Comparison of ENCODE assay signal across 8 cellular contexts in the genomic region with DNA sequence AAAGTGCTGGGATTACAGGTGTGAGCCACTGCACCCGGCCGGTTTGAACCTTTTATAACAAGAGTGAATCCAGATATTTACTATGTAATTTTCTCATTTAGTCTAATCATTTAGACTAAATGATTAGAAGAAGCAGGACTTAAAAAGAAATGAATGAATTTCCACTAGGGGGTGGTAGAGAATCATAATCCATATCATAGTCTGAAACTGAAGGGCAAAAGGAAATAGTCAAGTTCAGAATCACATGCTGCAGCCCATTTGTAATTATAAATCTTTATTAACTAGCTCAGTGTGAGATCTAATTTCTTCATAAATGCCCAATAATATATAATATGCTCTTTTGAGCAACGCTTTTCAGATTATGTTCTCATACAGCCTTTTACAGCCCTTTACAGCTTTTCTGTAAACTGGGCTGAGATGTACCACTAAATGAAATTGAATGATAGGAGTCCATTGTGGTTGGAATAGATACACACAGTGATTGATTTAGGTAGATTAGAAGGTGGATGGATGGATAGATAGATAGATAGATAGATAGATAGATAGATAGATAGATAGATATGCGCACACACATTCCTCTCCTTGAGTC. TPM values are rescaled to one million over a fixed set of nuclear protein-coding genes. Genes with fewer than 3 reads are reported as not detected.
DNase-seq lines count a peak whose midpoint lies in the region; ATAC-seq, FAIRE-seq and TF ChIP-seq lines count a peak whose summit lies in the region.

No MANE protein-coding gene starts in this region.

- H3K27me3 Mint-ChIP-seq in IgD-negative memory B cell, result no peaks in the 10 kb centered on the region

- peak overlapping the region in 2 of 3 donors; percentile 14 to 43 for H3K27ac Mint-ChIP-seq in IgD-negative memory B cell

- DNase-seq in D721Med (ENCODE audit: insufficient read length, low spot score) (no peak), NOMO-1 (lab: John Stamatoyannopoulos, UW; ENCODE audit: unreplicated experiment in 2 of 2) (peak; percentile 7 to 83), cerebellar cortex (ENCODE audit: low spot score) (peak; percentile 88), right lobe of liver (no peak), aorta (no peak)

- H3K4me3 Mint-ChIP-seq in IgD-negative memory B cell, result peak overlapping the region in 1 of 4 donors; percentile 3

- no peaks in the 10 kb centered on the region for H3K9me3 Mint-ChIP-seq in IgD-negative memory B cell

- ATAC-seq in right lobe of liver (peak; percentile 66 to 88 (median 76)), aorta (ENCODE audit: low FRiP score) (peak; percentile 69), HG03571 (IDR thresholded peaks at IDR 0.05; ENCODE audit: unreplicated experiment) (no peak), HG03039 (IDR thresholded peaks at IDR 0.05; ENCODE audit: unreplicated experiment) (no peak)

- TF ChIP-seq CTCF in D721Med (IDR thresholded peaks at IDR 0.05; ENCODE audit: insufficient read depth, missing control alignments) (peak; percentile 78), right lobe of liver (IDR thresholded peaks at IDR 0.05) (peak; percentile 61 to 69 (median 66))

- WGBS in right lobe of liver (ENCODE audit: insufficient coverage, low coverage, low lambda C conversion rate, missing lambda C conversion rate), result 27% methylated on average over 4 of the region's 4 CpGs
- WGBS in aorta, 2 donors, result 52 to 58% methylated on average over 4 of the region's 4 CpGs

- no peaks in the 10 kb centered on the region for H3K36me3 Mint-ChIP-seq in IgD-negative memory B cell

- H3K4me3 ChIP-seq in right lobe of liver (no peak overlapping the region), aorta (ENCODE audit: low read length in 2 of 2) (no peak overlapping the region)

- H3K27me3 ChIP-seq in right lobe of liver (no peaks in the 10 kb centered on the region), aorta (ENCODE audit: control insufficient read depth in 1 of 2, insufficient read depth in 2 of 2, low read length in 1 of 2) (no peaks in the 10 kb centered on the region)

- H3K4me1 ChIP-seq in right lobe of liver (no peaks in the 10 kb centered on the region), aorta (ENCODE audit: control insufficient read depth in 1 of 2, insufficient read depth in 2 of 2, low read length in 2 of 2) (no peaks in the 10 kb centered on the region)

- H3K27ac ChIP-seq in right lobe of liver, result no peak overlapping the region
- H3K27ac ChIP-seq in aorta (ENCODE audit: low read depth in 1 of 2, low read length in 2 of 2), result no peak overlapping the region

- no peak for TF ChIP-seq POLR2A in right lobe of liver (IDR thresholded peaks at IDR 0.05)

- FAIRE-seq in D721Med (lab: Jason Lieb, UNC), result no peak

- H3K4me1 Mint-ChIP-seq in IgD-negative memory B cell, result peaks cover 22 to 40% (median 25%) of the 10 kb centered on the region in 3 donors

- H3K36me3 ChIP-seq in right lobe of liver (no peaks in the 10 kb centered on the region), aorta (ENCODE audit: control insufficient read depth in 1 of 2, insufficient read depth in 2 of 2, low read length in 1 of 2) (no peaks in the 10 kb centered on the region)

- intact Hi-C loops in right lobe of liver (cut with DNase I), result loop anchor here in 1 of 2 donors (10.0 kb wide), 1 partner anchor 49 kb away; no protein-coding TSS in a partner anchor
- intact Hi-C loops in aorta (cut with DNase I), result loop anchor here (1.0 to 2.0 kb wide), 2 partner anchors 99 to 100 kb away; no protein-coding TSS in a partner anchor

- H3K9me3 ChIP-seq in right lobe of liver (no peaks in the 10 kb centered on the region), aorta (ENCODE audit: control insufficient read depth, low read length) (no peaks in the 10 kb centered on the region)

RNA-seq across cellular contexts. Expression of gene PSMB9, which starts 31.8 kb away (rescaled TPM):
- 695 TPM for polyA plus RNA-seq in IgD-negative memory B cell
- 10 to 100 TPM in 5 of 6 experiments, 1 to 10 TPM in 1; 7.1 to 33.2 (median 18.0) TPM for total RNA-seq in right lobe of liver
- 10 to 100 TPM; 24.9 to 42.8 TPM for total RNA-seq in aorta
- polyA plus RNA-seq in aorta, result 10 to 100 TPM; 27.9 to 38.8 TPM

RNA-seq across cellular contexts. Expression of gene TAP1, which starts 32.3 kb away (rescaled TPM):
- polyA plus RNA-seq in IgD-negative memory B cell, result 219 TPM
- 10 to 100 TPM in 5 of 6 experiments, 1 to 10 TPM in 1; 7.7 to 24.9 (median 17.8) TPM for total RNA-seq in right lobe of liver
- total RNA-seq in aorta, result 10 to 100 TPM; 39.4 to 42.1 TPM
- polyA plus RNA-seq in aorta, result 10 to 100 TPM; 14.4 to 48.3 TPM

RNA-seq across cellular contexts. Expression of gene PSMB8, which starts 41.9 kb away (rescaled TPM):
- polyA plus RNA-seq in IgD-negative memory B cell, result 366 TPM
- 10 to 100 TPM; 34.7 to 66.3 (median 40.5) TPM for total RNA-seq in right lobe of liver
- total RNA-seq in aorta, result 10 to 100 TPM; 40.8 to 58.4 TPM
- polyA plus RNA-seq in aorta, result 10 to 100 TPM; 59.6 to 69.7 TPM

RNA-seq across cellular contexts. Expression of gene TAP2, which starts 47.3 kb away (rescaled TPM):
- 26.8 TPM for polyA plus RNA-seq in IgD-negative memory B cell
- total RNA-seq in right lobe of liver, result 10 to 100 TPM in 4 of 6 experiments, 1 to 10 TPM in 2; 8.8 to 20.2 (median 15.9) TPM
- 10 to 100 TPM; 26.5 to 48.1 TPM for total RNA-seq in aorta
- polyA plus RNA-seq in aorta, result 10 to 100 TPM in 1 of 2 donors, 1 to 10 TPM in 1; 2.5 to 25.6 TPM

RNA-seq across cellular contexts. Expression of gene HLA-DMB, which starts 55.0 kb away (rescaled TPM):
- polyA plus RNA-seq in IgD-negative memory B cell (771 TPM), aorta (10 to 100 TPM in 1 of 2 donors, 1 to 10 TPM in 1; 3.6 to 35.7 TPM)
- total RNA-seq in right lobe of liver (10 to 100 TPM in 1 of 6 experiments, 1 to 10 TPM in 5; 1.8 to 22.0 (median 6.5) TPM), aorta (10 to 100 TPM; 20.1 to 73.1 TPM)

Comparison
In these comparisons a context has a peak if more than half of its experiments do, and no peak if none do; other contexts are left out.
1. DNase-seq: peak in NOMO-1 (2 of 2) and cerebellar cortex (single experiment); none in D721Med (single experiment), right lobe of liver (0 of 3) and aorta (0 of 2).
2. ATAC-seq: peak in right lobe of liver (4 of 4) and aorta (single experiment); none in HG03571 (single experiment) and HG03039 (single experiment).